In the genomic region with DNA sequence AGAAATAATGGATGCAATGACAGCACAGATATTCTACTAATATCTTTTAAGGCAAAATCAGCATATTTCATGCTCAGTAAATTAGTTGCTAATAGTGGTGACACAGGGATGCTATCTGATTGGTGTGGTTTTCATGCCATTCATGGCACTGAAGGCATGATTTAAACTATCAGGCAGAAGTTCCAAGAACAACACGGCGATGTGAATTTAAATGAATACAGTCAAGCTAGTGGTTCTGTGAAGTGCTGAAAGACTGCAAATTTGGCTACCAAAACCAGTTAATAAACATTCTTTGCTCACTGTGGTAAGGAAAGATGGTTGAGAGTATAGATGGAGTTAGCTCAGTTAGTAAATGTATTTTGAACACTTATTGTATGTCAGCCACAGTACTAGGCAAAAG, we compare ENCODE assay signal across 8 cellular contexts.
"Had no signal": no experiment of that assay in that cellular context is flagged by ENCODE, and none has a peak within 500 bp of the region (broad histone marks: within the 10 kb centered on the region; RNA-seq: fewer than 3 reads in every experiment).

No MANE protein-coding gene starts in this region.

- H2AFZ ChIP-seq: GM23338 had no signal

- H3K27ac Mint-ChIP-seq: GM23338, H9, IgD-negative memory B cell had no signal

- H3K4me1 Mint-ChIP-seq: GM23338, H9, IgD-negative memory B cell had no signal

- H3K4me3 ChIP-seq: GM23338 had no signal

- FAIRE-seq: H1, H54, HepG2 had no signal

- H3K4me2 ChIP-seq: GM23338 had no signal

- H3K4me3 Mint-ChIP-seq: GM23338, H9, IgD-negative memory B cell had no signal

- DNase-seq: H9, HCEC 1CT, KBM-7 had no signal

- H3K27me3 Mint-ChIP-seq: IgD-negative memory B cell had no signal

- H3K36me3 Mint-ChIP-seq: IgD-negative memory B cell had no signal

- ATAC-seq: GM23338, HepG2 had no signal
